In the genomic region with DNA sequence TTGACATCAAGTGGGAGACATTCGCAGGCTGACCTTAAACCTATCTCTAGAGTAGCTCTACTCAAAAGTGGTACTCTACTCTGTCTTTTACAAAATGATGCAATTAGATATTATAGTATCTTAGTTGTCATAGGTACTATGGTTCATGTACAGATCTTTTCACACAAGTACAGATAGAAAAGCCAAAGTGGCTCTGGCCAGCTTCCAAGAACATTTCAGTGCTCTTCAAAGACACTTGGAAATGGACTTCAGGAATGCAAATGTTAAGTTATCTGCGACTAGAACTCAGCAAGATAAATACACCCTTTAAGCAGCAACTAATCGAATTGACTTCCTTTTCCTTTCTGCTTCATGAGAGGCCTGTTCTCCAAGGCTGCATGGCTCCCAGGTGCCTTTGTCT, we compare ENCODE assay signal across 23 cellular contexts.
"Had no signal": no experiment of that assay in that cellular context is flagged by ENCODE, and none has a peak within 500 bp of the region (broad histone marks: within the 10 kb centered on the region; RNA-seq: fewer than 3 reads in every experiment).

No MANE protein-coding gene starts in this region.

- H3K36me3 ChIP-seq: colonic mucosa, esophagus squamous epithelium, gastroesophageal sphincter, neural progenitor cell, spleen, transverse colon, uterus had no signal

- H3K27me3 Mint-ChIP-seq: memory B cell; natural killer cell treated with Interleukin-12 subunit alpha and Interleukin-12 subunit beta and Interleukin-15 and Interleukin-18, amount 100 ng/mL, for 72 hours; stimulated activated memory B cell treated with anti-CD40 and anti-IgM and Interleukin-4, amounts not matched to agents 10 μg/mL and 1 μg/mL and 100 μg/mL, for 72 hours; stimulated activated naive CD8-positive, alpha-beta T cell treated with anti-CD3 and anti-CD28 coated beads, Interleukin-15, amount 100 ng/mL, for 72 hours had no signal

- H3K9ac ChIP-seq: neural progenitor cell had no signal

- H3K4me3 ChIP-seq: colonic mucosa, esophagus squamous epithelium, gastroesophageal sphincter, neural progenitor cell, psoas muscle, spleen, testis, transverse colon, uterus had no signal

- H3K4me3 Mint-ChIP-seq: memory B cell; natural killer cell treated with Interleukin-12 subunit alpha and Interleukin-12 subunit beta and Interleukin-15 and Interleukin-18, amount 100 ng/mL, for 72 hours; neural progenitor cell; stimulated activated memory B cell treated with anti-CD40 and anti-IgM and Interleukin-4, amounts not matched to agents 10 μg/mL and 1 μg/mL and 100 μg/mL, for 72 hours; stimulated activated naive CD8-positive, alpha-beta T cell treated with anti-CD3 and anti-CD28 coated beads, Interleukin-15, amount 100 ng/mL, for 72 hours had no signal

- ATAC-seq: gastroesophageal sphincter; left colon; natural killer cell treated with Interleukin-12 subunit alpha and Interleukin-12 subunit beta and Interleukin-15 and Interleukin-18, amount 100 ng/mL, for 72 hours; psoas muscle; sciatic nerve; stimulated activated memory B cell treated with anti-CD40 and anti-IgM and Interleukin-4, amounts not matched to agents 10 μg/mL and 1 μg/mL and 100 μg/mL, for 72 hours; stimulated activated naive CD8-positive, alpha-beta T cell treated with anti-CD3 and anti-CD28 coated beads, Interleukin-15, amount 100 ng/mL, for 72 hours had no signal

- H3K9me3 Mint-ChIP-seq: neural progenitor cell; stimulated activated memory B cell treated with anti-CD40 and anti-IgM and Interleukin-4, amounts not matched to agents 10 μg/mL and 1 μg/mL and 100 μg/mL, for 72 hours had no signal

- H3K27me3 ChIP-seq: colonic mucosa, esophagus squamous epithelium, gastroesophageal sphincter, neural progenitor cell, spleen, testis, transverse colon, uterus had no signal

- H3K36me3 Mint-ChIP-seq: memory B cell; natural killer cell treated with Interleukin-12 subunit alpha and Interleukin-12 subunit beta and Interleukin-15 and Interleukin-18, amount 100 ng/mL, for 72 hours; neural progenitor cell; stimulated activated memory B cell treated with anti-CD40 and anti-IgM and Interleukin-4, amounts not matched to agents 10 μg/mL and 1 μg/mL and 100 μg/mL, for 72 hours had no signal

- H3K4me1 Mint-ChIP-seq: memory B cell; neural progenitor cell; stimulated activated memory B cell treated with anti-CD40 and anti-IgM and Interleukin-4, amounts not matched to agents 10 μg/mL and 1 μg/mL and 100 μg/mL, for 72 hours; stimulated activated naive CD8-positive, alpha-beta T cell treated with anti-CD3 and anti-CD28 coated beads, Interleukin-15, amount 100 ng/mL, for 72 hours had no signal

- H3K27ac ChIP-seq: colonic mucosa, esophagus squamous epithelium, gastroesophageal sphincter, neural progenitor cell, psoas muscle, spleen, testis, transverse colon, uterus had no signal

- H3K4me2 ChIP-seq: neural progenitor cell had no signal

- H3K9me3 ChIP-seq: colonic mucosa, esophagus squamous epithelium, gastroesophageal sphincter, psoas muscle, spleen, testis, transverse colon, uterus had no signal

- H3K27ac Mint-ChIP-seq: memory B cell; natural killer cell treated with Interleukin-12 subunit alpha and Interleukin-12 subunit beta and Interleukin-15 and Interleukin-18, amount 100 ng/mL, for 72 hours; neural progenitor cell; stimulated activated memory B cell treated with anti-CD40 and anti-IgM and Interleukin-4, amounts not matched to agents 10 μg/mL and 1 μg/mL and 100 μg/mL, for 72 hours; stimulated activated naive CD8-positive, alpha-beta T cell treated with anti-CD3 and anti-CD28 coated beads, Interleukin-15, amount 100 ng/mL, for 72 hours had no signal

- H3K4me1 ChIP-seq: colonic mucosa, esophagus squamous epithelium, neural progenitor cell, psoas muscle, spleen, testis, transverse colon, uterus had no signal

- H2AFZ ChIP-seq: neural progenitor cell had no signal

- DNase-seq: cerebellar nuclear complex; colonic mucosa; dermis blood vessel endothelial cell; esophagus squamous epithelium; kidney; left colon; midbrain; occipital lobe; psoas muscle; spleen; stimulated activated CD4-positive, alpha-beta T cell treated with anti-CD3 and anti-CD28 coated beads, Interleukin-15, amount 100 ng/mL, for 24 hours; stimulated activated CD4-positive, alpha-beta T cell treated with anti-CD3 and anti-CD28 coated beads, Interleukin-1b, Interleukin-23, amount 100 ng/mL, for 48 hours; stimulated activated CD4-positive, alpha-beta T cell treated with anti-CD3 and anti-CD28 coated beads, Interleukin-4, amount 100 ng/mL, for 24 hours; stimulated activated naive CD8-positive, alpha-beta T cell treated with anti-CD3 and anti-CD28 coated beads, Interleukin-15, amount 100 ng/mL, for 72 hours; testis; transverse colon; uterus had no signal
